Comparison of ENCODE assay signal across 10 cellular contexts in genomic region chr7:43591551-43592180, GRCh38. TPM values are rescaled to one million over a fixed set of nuclear protein-coding genes. Genes with fewer than 3 reads are reported as not detected.
A peak's percentile ranks its signal among the peaks of the same experiment; 100 is the strongest.
DNase-seq lines count a peak whose midpoint lies in the region; ATAC-seq and TF ChIP-seq lines count a peak whose summit lies in the region.
"Had no signal": no experiment of that assay in that cellular context is flagged by ENCODE, and none has a peak within 500 bp of the region (broad histone marks: within the 10 kb centered on the region; RNA-seq: fewer than 3 reads in every experiment).

No MANE protein-coding gene starts in this region.

- H3K23ac ChIP-seq in neuronal stem cell (ENCODE audit: low read depth, low read length, poor library complexity): no peak overlapping the region

- no peak for TF ChIP-seq EP300 in SK-N-SH (IDR thresholded peaks at IDR 0.05; ENCODE audit: borderline replicate concordance in 1 of 2, low read depth in 1 of 2, low read length in 1 of 2)
- no peak for TF ChIP-seq EP300 in sigmoid colon (IDR thresholded peaks at IDR 0.05)

- H4K20me1 ChIP-seq in SK-N-SH (ENCODE audit: insufficient read depth): peaks cover 100% of the 10 kb centered on the region

- H3K4me1 Mint-ChIP-seq in CD4-positive, CD25-positive, alpha-beta regulatory T cell: peaks cover 58 to 86% (median 72%) of the 10 kb centered on the region in 4 donors
- peaks cover 90 to 98% of the 10 kb centered on the region in 2 donors for H3K4me1 Mint-ChIP-seq in immature natural killer cell

- H3K4me2 ChIP-seq in SK-N-SH (peak overlapping the region; percentile 21; the same call in 1 of the 2 replicates), neuronal stem cell (ENCODE audit: insufficient read depth, low read length, poor library complexity, severe bottlenecking) (no peak overlapping the region)

- no peak for TF ChIP-seq RAD21 in SK-N-SH (IDR thresholded peaks at IDR 0.05; ENCODE audit: low read length)

- H3K4me1 ChIP-seq in CD4-positive, CD25-positive, alpha-beta regulatory T cell (ENCODE audit: control insufficient read depth, insufficient read depth, low read length, poor library complexity, severe bottlenecking): peaks cover 84% of the 10 kb centered on the region
- peaks cover 0 to 28% of the 10 kb centered on the region in 2 experiments; a peak in 2 of 4 replicates for H3K4me1 ChIP-seq in SK-N-SH (ENCODE audit: control insufficient read depth in 1 of 2, insufficient read depth in 2 of 2, low read depth in 1 of 2, low read length in 1 of 2)
- peaks cover 0 to 3% of the 10 kb centered on the region in 2 donors for H3K4me1 ChIP-seq in neuronal stem cell (ENCODE audit: control insufficient read depth in 2 of 2, insufficient read depth in 1 of 2, low read depth in 1 of 2, low read length in 2 of 2)
- H3K4me1 ChIP-seq in sigmoid colon: peaks cover 0 to 5% (median 0%) of the 10 kb centered on the region in 4 donors

- H3K9ac ChIP-seq in SK-N-SH (no peak overlapping the region), neuronal stem cell (ENCODE audit: low read depth, low read length, poor library complexity) (no peak overlapping the region)

- H3K79me2 ChIP-seq in SK-N-SH (ENCODE audit: insufficient read depth): peaks cover 100% of the 10 kb centered on the region

- no peak overlapping the region for H2BK15ac ChIP-seq in neuronal stem cell (ENCODE audit: low read length)

- POLR2A ChIA-PET in SK-N-SH (lab: Yijun Ruan, JAX): no interaction called here

- no peaks in the 10 kb centered on the region for H3K27me3 ChIP-seq in CD4-positive, CD25-positive, alpha-beta regulatory T cell (ENCODE audit: control insufficient read depth, insufficient read depth, low read length)
- H3K27me3 ChIP-seq in SK-N-SH (ENCODE audit: insufficient read depth) (no peaks in the 10 kb centered on the region), neuronal stem cell (ENCODE audit: control insufficient read depth in 3 of 3, insufficient read depth in 3 of 3, low read depth in 1 of 3, low read length in 3 of 3) (no peaks in the 10 kb centered on the region), sigmoid colon (no peaks in the 10 kb centered on the region)
- H3K27me3 ChIP-seq: dorsolateral prefrontal cortex had no signal

- H3K4ac ChIP-seq in neuronal stem cell (ENCODE audit: low read length): no peak overlapping the region

- intact Hi-C loops in sigmoid colon (cut with DNase I): no loop called here

- peak overlapping the region; percentile 17 for H3K27ac ChIP-seq in CD4-positive, CD25-positive, alpha-beta regulatory T cell (ENCODE audit: insufficient read depth, low read length, poor library complexity, severe bottlenecking)
- H3K27ac ChIP-seq in SK-N-SH (ENCODE audit: low read depth in 2 of 2, low read length in 1 of 2) (peak overlapping the region in 1 of 2 experiments; percentile 46; a peak in 2 of 4 replicates), neuronal stem cell (replicated peaks; ENCODE audit: low read length) (no peak overlapping the region), sigmoid colon (no peak overlapping the region)
- H3K27ac ChIP-seq: dorsolateral prefrontal cortex had no signal

- H3K4me3 Mint-ChIP-seq in CD4-positive, CD25-positive, alpha-beta regulatory T cell: peak overlapping the region; percentile 72 to 83 (median 75)
- H3K4me3 Mint-ChIP-seq in immature natural killer cell: peak overlapping the region; percentile 50 to 86 (median 74)

- H3K14ac ChIP-seq in neuronal stem cell (ENCODE audit: low read length): no peak overlapping the region

- H3F3A ChIP-seq in SK-N-SH (replicated peaks; ENCODE audit: insufficient read depth): peaks cover 26% of the 10 kb centered on the region

- no peaks in the 10 kb centered on the region for H3K79me1 ChIP-seq in neuronal stem cell (ENCODE audit: low read depth, low read length)

- no peaks in the 10 kb centered on the region for H3K27me3 Mint-ChIP-seq in CD4-positive, CD25-positive, alpha-beta regulatory T cell
- peaks cover 2 to 7% (median 2%) of the 10 kb centered on the region in 3 donors for H3K27me3 Mint-ChIP-seq in immature natural killer cell (ENCODE audit: low read depth in 3 of 3)

- peaks cover 11% of the 10 kb centered on the region for H3K36me3 ChIP-seq in CD4-positive, CD25-positive, alpha-beta regulatory T cell (ENCODE audit: control insufficient read depth, insufficient read depth, low read length)
- H3K36me3 ChIP-seq in SK-N-SH (replicated peaks in 1 of 2; ENCODE audit: control insufficient read depth in 1 of 2, insufficient read depth in 2 of 2, low read length in 1 of 2) (peaks cover 12 to 42% of the 10 kb centered on the region in 2 experiments), neuronal stem cell (replicated peaks in 1 of 2; ENCODE audit: control insufficient read depth in 2 of 2, insufficient read depth in 2 of 2, low read length in 2 of 2) (peaks cover 0 to 9% of the 10 kb centered on the region in 2 donors), sigmoid colon (peaks cover 0 to 6% (median 0%) of the 10 kb centered on the region in 4 donors)

- H3K27ac Mint-ChIP-seq in CD4-positive, CD25-positive, alpha-beta regulatory T cell: peak overlapping the region; percentile 27 to 84 (median 83)
- peak overlapping the region; percentile 88 to 98 (median 92) for H3K27ac Mint-ChIP-seq in immature natural killer cell

- H2AFZ ChIP-seq in SK-N-SH (ENCODE audit: low read depth): no peak overlapping the region
- H2AFZ ChIP-seq in neuronal stem cell (ENCODE audit: low read length): no peak overlapping the region

- no peak overlapping the region for H2BK120ac ChIP-seq in neuronal stem cell (ENCODE audit: low read depth, low read length)

- no peak overlapping the region for H2AK5ac ChIP-seq in neuronal stem cell (ENCODE audit: low read depth, low read length)

- H3K4me3 ChIP-seq in CD4-positive, CD25-positive, alpha-beta regulatory T cell (ENCODE audit: low read depth, low read length): peak overlapping the region; percentile 51
- no peak overlapping the region for H3K4me3 ChIP-seq in SK-N-SH (ENCODE audit: low read depth in 2 of 2, low read length in 1 of 2)
- no peak overlapping the region for H3K4me3 ChIP-seq in neuronal stem cell (ENCODE audit: low read length in 2 of 2)
- no peak overlapping the region for H3K4me3 ChIP-seq in sigmoid colon
- H3K4me3 ChIP-seq: dorsolateral prefrontal cortex had no signal

- H3K18ac ChIP-seq in neuronal stem cell (ENCODE audit: low read length): no peak overlapping the region

- H3K36me3 Mint-ChIP-seq in CD4-positive, CD25-positive, alpha-beta regulatory T cell: peaks cover 17% of the 10 kb centered on the region
- peaks cover 0 to 6% (median 0%) of the 10 kb centered on the region in 3 donors for H3K36me3 Mint-ChIP-seq in immature natural killer cell

- no peak overlapping the region for H2BK5ac ChIP-seq in neuronal stem cell (ENCODE audit: low read length)

- ATAC-seq in CD4-positive, CD25-positive, alpha-beta regulatory T cell (ENCODE audit: low read depth in 2 of 2): no peak
- peak; percentile 18 for ATAC-seq in GM21723 (IDR thresholded peaks at IDR 0.05; ENCODE audit: unreplicated experiment)

- no peak for DNase-seq in CD4-positive, CD25-positive, alpha-beta regulatory T cell
- DNase-seq in SK-N-SH: no peak
- no peak for DNase-seq in immature natural killer cell
- no peak for DNase-seq in hypothalamus (lab: John Stamatoyannopoulos, UW)
- no peak for DNase-seq in neuronal stem cell (ENCODE audit: low spot score)
- no peak for DNase-seq in sigmoid colon
- no peak for DNase-seq in stimulated activated CD4-positive, alpha-beta T cell treated with anti-CD3 and anti-CD28 coated beads, Interleukin-4, amount 100 ng/mL, for 4 hours
- DNase-seq: dorsolateral prefrontal cortex, substantia nigra had no signal

- TF ChIP-seq POLR2A in sigmoid colon (IDR thresholded peaks at IDR 0.05): no peak

- WGBS in SK-N-SH (ENCODE audit: low lambda C conversion rate): 58% methylated on average over 4 of the region's 4 CpGs
- no CpG with 5 or more reads among the region's 4 CpGs for WGBS in neuronal stem cell (ENCODE audit: extremely low coverage in 2 of 2, insufficient read length in 2 of 2, insufficient replicate concordance in 1 of 2), 2 donors
- WGBS in sigmoid colon, 2 donors: 12 to 38% methylated on average over 4 of the region's 4 CpGs

- TF ChIP-seq CTCF in SK-N-SH (IDR thresholded peaks at IDR 0.05) (no peak), sigmoid colon (IDR thresholded peaks at IDR 0.05) (no peak)

- H2BK12ac ChIP-seq in neuronal stem cell (ENCODE audit: low read length): no peak overlapping the region

- no peaks in the 10 kb centered on the region for H3K9me2 ChIP-seq in SK-N-SH

- no peaks in the 10 kb centered on the region for H3K9me3 Mint-ChIP-seq in CD4-positive, CD25-positive, alpha-beta regulatory T cell
- H3K9me3 Mint-ChIP-seq in immature natural killer cell: no peaks in the 10 kb centered on the region

- CTCF ChIA-PET in SK-N-SH (lab: Yijun Ruan, JAX): interaction anchor here (1.0 to 3.2 kb wide), 4 partner anchors 9 to 127 kb away, joined by 3 to 27 read pairs (median 4); partner anchors contain the start of gene STK17A

- no peak overlapping the region for H4K8ac ChIP-seq in neuronal stem cell (ENCODE audit: low read depth, low read length)

- H4K91ac ChIP-seq in neuronal stem cell (ENCODE audit: low read depth, low read length, poor library complexity): no peak overlapping the region

- no peaks in the 10 kb centered on the region for H3K9me3 ChIP-seq in CD4-positive, CD25-positive, alpha-beta regulatory T cell (ENCODE audit: control insufficient read depth in 2 of 2, low read length in 2 of 2)
- H3K9me3 ChIP-seq in SK-N-SH (no peaks in the 10 kb centered on the region), neuronal stem cell (replicated peaks in 1 of 2; ENCODE audit: control insufficient read depth in 2 of 2, insufficient read depth in 1 of 2, low read depth in 1 of 2, low read length in 2 of 2) (no peaks in the 10 kb centered on the region), sigmoid colon (no peaks in the 10 kb centered on the region)

TF ChIP-seq in SK-N-SH, 30 proteins besides CTCF, POLR2A, EP300 and RAD21:
- TF ChIP-seq FOSL2 (IDR thresholded peaks at IDR 0.05; ENCODE audit: borderline replicate concordance, low read depth) (0 out of 2 replicates have a peak, but pooled peaks have one; percentile 3), GABPA (IDR thresholded peaks at IDR 0.05; ENCODE audit: low read depth) (no peak)

RNA-seq across cellular contexts. Expression of gene STK17A, which starts 8.8 kb away (rescaled TPM):
- total RNA-seq in CD4-positive, CD25-positive, alpha-beta regulatory T cell: 126 TPM
- 100 to 1,000 TPM; 104 to 139 (median 108) TPM for polyA plus RNA-seq in CD4-positive, CD25-positive, alpha-beta regulatory T cell
- polyA plus RNA-seq in SK-N-SH (2012; rRNA removed) (47.8 and 52.0 TPM in 2 replicates), immature natural killer cell (100 to 1,000 TPM; 255 to 300 (median 271) TPM), sigmoid colon (10 to 100 TPM; 16.8 to 29.6 (median 26.6) TPM)
- 74.7 and 89.6 TPM in 2 replicates for polyA plus RNA-seq in SK-N-SH (2012; cell fraction: cytosol; rRNA removed)
- 34.1 and 67.1 TPM in 2 replicates for polyA plus RNA-seq in SK-N-SH (2012; cell fraction: nucleus; rRNA removed)
- 5.4 TPM for polyA plus RNA-seq in neuronal stem cell (2013, experiment 1 of 2)
- polyA plus RNA-seq in neuronal stem cell (2013, experiment 2 of 2): 5.6 TPM
- 10 to 100 TPM in 3 of 4 donors, 1 to 10 TPM in 1; 9.3 to 22.3 (median 11.9) TPM for total RNA-seq in sigmoid colon
